28 cellular contexts compared by ENCODE assay signal in the genomic region with DNA sequence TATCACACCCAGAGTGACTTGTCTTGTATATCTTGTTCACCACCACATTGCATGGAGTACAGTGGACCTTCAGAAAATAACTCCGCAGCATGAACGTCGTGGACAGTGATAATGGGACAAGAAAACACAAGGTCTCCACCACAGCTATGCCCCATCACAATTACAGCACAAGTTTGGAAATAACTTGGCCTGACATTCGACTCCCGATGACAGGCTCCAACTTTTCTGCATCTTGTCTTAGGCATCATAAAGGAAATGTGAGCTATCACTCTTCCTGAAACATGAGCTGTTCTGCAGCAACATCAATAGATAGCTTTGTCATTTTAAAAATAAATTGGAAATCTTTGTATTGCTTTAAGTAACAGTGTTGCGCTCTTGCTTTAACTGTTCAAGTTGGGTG. TPM values are rescaled to one million over a fixed set of nuclear protein-coding genes. Genes with fewer than 3 reads are reported as not detected.
DNase-seq lines count a peak whose midpoint lies in the region; ATAC-seq, FAIRE-seq and TF ChIP-seq lines count a peak whose summit lies in the region.
"Had no signal": no experiment of that assay in that cellular context is flagged by ENCODE, and none has a peak within 500 bp of the region (broad histone marks: within the 10 kb centered on the region; RNA-seq: fewer than 3 reads in every experiment).

No MANE protein-coding gene starts in this region.

- TF ChIP-seq CTCF in A549 (IDR thresholded peaks at IDR 0.05) = no peak
- no peak for TF ChIP-seq CTCF in brain (conservative IDR thresholded peaks at IDR 0.05)

- no peak overlapping the region for H2AFZ ChIP-seq in Karpas-422 (ENCODE audit: low read length)
- H2AFZ ChIP-seq: parathyroid adenoma had no signal

- peaks cover 54% of the 10 kb centered on the region for H3K4me1 Mint-ChIP-seq in activated CD4-positive, alpha-beta T cell treated with anti-CD3 and anti-CD28 coated beads for 36 hours
- peaks cover 41% of the 10 kb centered on the region for H3K4me1 Mint-ChIP-seq in brain

- DNase-seq in activated CD4-positive, alpha-beta T cell treated with anti-CD3 and anti-CD28 coated beads for 36 hours = no peak
- DNase-seq in activated CD4-positive, alpha-beta T cell treated with anti-CD3 and anti-CD28 coated beads, Interleukin-2, amount 50 U/mL, for 4 hours = no peak
- no peak for DNase-seq in A549 (ENCODE audit: low read depth in 1 of 2, low spot score in 1 of 2)
- DNase-seq in Karpas-422 = no peak
- no peak for DNase-seq in posterior cingulate gyrus
- DNase-seq: AML-193; aorta; CD4-positive, alpha-beta memory T cell; colonic mucosa; effector CD4-positive, alpha-beta T cell; MV-4-11; NCI-H1436 treated with DMSO at 0.1 percent for 48 hours; NCI-H2081 treated with DMSO at 0.1 percent for 48 hours; NCI-H226; NCI-H526 treated with DMSO at 0.1 percent for 48 hours; NK-92 treated with Interleukin-12 subunit alpha and Interleukin-12 subunit beta, amount 100 ng/mL, for 24 hours; stimulated activated naive CD8-positive, alpha-beta T cell treated with anti-CD3 and anti-CD28 coated beads, Interleukin-15, Interleukin-2, amounts not matched to agents 100 U/mL and 50 U/mL, for 24 hours had no signal

- TF ChIP-seq EP300 in A549 (IDR thresholded peaks at IDR 0.05) = no peak

- peaks cover 2% of the 10 kb centered on the region; the same call in 1 of the 3 replicates for H3K9me3 ChIP-seq in A549
- no peaks in the 10 kb centered on the region for H3K9me3 ChIP-seq in Karpas-422 (ENCODE audit: low read length)
- H3K9me3 ChIP-seq: colonic mucosa, thoracic aorta, vagina had no signal

- H3K9me3 Mint-ChIP-seq in activated CD4-positive, alpha-beta T cell treated with anti-CD3 and anti-CD28 coated beads for 36 hours (ENCODE audit: low read depth) = no peaks in the 10 kb centered on the region
- peaks cover 0 to 9% (median 4%) of the 10 kb centered on the region in 5 experiments for H3K9me3 Mint-ChIP-seq in brain

- peaks cover 32% of the 10 kb centered on the region for H4K20me1 ChIP-seq in Karpas-422 (ENCODE audit: insufficient read depth, low read depth, low read length)

- POLR2A ChIA-PET in activated CD4-positive, alpha-beta T cell treated with anti-CD3 and anti-CD28 coated beads for 36 hours (lab: Charles Lee) = no interaction called here
- POLR2A ChIA-PET in A549 (lab: Yijun Ruan, JAX) = no interaction called here

- peaks cover 37% of the 10 kb centered on the region for H3K36me3 ChIP-seq in Karpas-422 (ENCODE audit: insufficient read depth, low read length)
- H3K36me3 ChIP-seq: colonic mucosa, thoracic aorta had no signal

- H3K27me3 ChIP-seq in Karpas-422 (ENCODE audit: low read length) = no peaks in the 10 kb centered on the region
- H3K27me3 ChIP-seq: cardiac muscle cell, colonic mucosa, vagina had no signal

- no peaks in the 10 kb centered on the region for H3K27me3 Mint-ChIP-seq in activated CD4-positive, alpha-beta T cell treated with anti-CD3 and anti-CD28 coated beads for 36 hours
- peaks cover 10% of the 10 kb centered on the region for H3K27me3 Mint-ChIP-seq in brain
- H3K27me3 Mint-ChIP-seq: CD4-positive, alpha-beta memory T cell had no signal

- peak overlapping the region; percentile 94 for H3K4me3 Mint-ChIP-seq in activated CD4-positive, alpha-beta T cell treated with anti-CD3 and anti-CD28 coated beads for 36 hours
- H3K4me3 Mint-ChIP-seq in brain = peak overlapping the region in 3 of 5 experiments; percentile 29 to 97 (median 97)

- CTCF ChIA-PET in activated CD4-positive, alpha-beta T cell treated with anti-CD3 and anti-CD28 coated beads for 36 hours (lab: Charles Lee) = interaction anchor here (0.7 to 1.5 kb wide), 4 partner anchors 14 to 403 kb away, joined by 3 to 5 read pairs (median 3); no protein-coding TSS in a partner anchor
- CTCF ChIA-PET in A549 (lab: Yijun Ruan, JAX) = no interaction called here

- 78% methylated on average over 6 of the region's 6 CpGs for WGBS in A549 (ENCODE audit: missing lambda C conversion rate)

- no peak for ATAC-seq in activated CD4-positive, alpha-beta T cell treated with anti-CD3 and anti-CD28 coated beads for 36 hours
- ATAC-seq in A549 (no peak), HG02970 (IDR thresholded peaks at IDR 0.05; ENCODE audit: low FRiP score, unreplicated experiment) (no peak), GM19452 (IDR thresholded peaks at IDR 0.05; ENCODE audit: unreplicated experiment) (no peak)
- ATAC-seq: left lobe of liver; stimulated activated naive CD8-positive, alpha-beta T cell treated with anti-CD3 and anti-CD28 coated beads, Interleukin-15, Interleukin-2, amounts not matched to agents 100 U/mL and 50 U/mL, for 24 hours had no signal

- H3K4me1 ChIP-seq in A549 = peaks cover 24% of the 10 kb centered on the region; the same call in 2 of the 3 replicates
- H3K4me1 ChIP-seq in Karpas-422 (ENCODE audit: low read length) = peaks cover 44% of the 10 kb centered on the region

- no peak overlapping the region for H3K9ac ChIP-seq in Karpas-422 (ENCODE audit: low read length)
- H3K9ac ChIP-seq: parathyroid adenoma had no signal

- no peak overlapping the region for H3K27ac ChIP-seq in A549
- H3K27ac ChIP-seq in Karpas-422 (ENCODE audit: low read length) = no peak overlapping the region
- H3K27ac ChIP-seq: cardiac muscle cell, colonic mucosa, parathyroid adenoma, SK-N-MC, thoracic aorta, vagina had no signal

- intact Hi-C loops in activated CD4-positive, alpha-beta T cell treated with anti-CD3 and anti-CD28 coated beads for 36 hours (cut with DNase I, micrococcal nuclease) = loop anchor here in 1 of 2 experiments (5.0 kb wide), 1 partner anchor 65 kb away; no protein-coding TSS in a partner anchor
- intact Hi-C loops in posterior cingulate gyrus (cut with DNase I) = loop anchor here (10.0 kb wide), 1 partner anchor 63 kb away; no protein-coding TSS in a partner anchor

- peaks cover 78% of the 10 kb centered on the region for H3K79me2 ChIP-seq in Karpas-422 (ENCODE audit: low read length)

- H3K9me2 ChIP-seq in Karpas-422 (replicated peaks; ENCODE audit: insufficient read depth, low read length) = no peaks in the 10 kb centered on the region

- H3K4me3 ChIP-seq in A549 (no peak overlapping the region), Karpas-422 (ENCODE audit: low read length) (no peak overlapping the region)
- H3K4me3 ChIP-seq: cardiac muscle cell, colonic mucosa, SK-N-MC, smooth muscle cell, thoracic aorta, vagina had no signal

- peak overlapping the region; percentile 92 for H3K27ac Mint-ChIP-seq in activated CD4-positive, alpha-beta T cell treated with anti-CD3 and anti-CD28 coated beads for 36 hours
- no peak overlapping the region for H3K27ac Mint-ChIP-seq in brain

- no peak for TF ChIP-seq RAD21 in A549 (conservative IDR thresholded peaks at IDR 0.05 in 1 of 2, IDR thresholded peaks at IDR 0.05 in 1 of 2)

- peaks cover 63% of the 10 kb centered on the region for H3K36me3 Mint-ChIP-seq in activated CD4-positive, alpha-beta T cell treated with anti-CD3 and anti-CD28 coated beads for 36 hours (ENCODE audit: low read depth)
- H3K36me3 Mint-ChIP-seq in brain = peaks cover 56% of the 10 kb centered on the region

- FAIRE-seq in A549 (lab: Jason Lieb, UNC) = no peak
- FAIRE-seq: GM12891 had no signal

- no peak for TF ChIP-seq POLR2A in A549 (IDR thresholded peaks at IDR 0.05; ENCODE audit: low read length)

- H3K4me2 ChIP-seq in A549 = peak overlapping the region; percentile 72; the same call in 1 of the 3 replicates
- peak overlapping the region; percentile 82 for H3K4me2 ChIP-seq in Karpas-422 (ENCODE audit: low read depth, low read length, poor library complexity, severe bottlenecking)
- H3K4me2 ChIP-seq: smooth muscle cell had no signal

TF ChIP-seq in A549, 52 proteins besides CTCF, POLR2A, EP300 and RAD21 (continues in another document):
- TF ChIP-seq MAZ (IDR thresholded peaks at IDR 0.05; ENCODE audit: borderline replicate concordance, low read depth, low read length) (no peak), RNF2 (IDR thresholded peaks at IDR 0.05; ENCODE audit: borderline replicate concordance, low read depth) (no peak), SMC3 (IDR thresholded peaks at IDR 0.05) (no peak), EHMT2 (IDR thresholded peaks at IDR 0.05; ENCODE audit: low read depth) (no peak)

RNA-seq across cellular contexts. Expression of a gene that starts 2.9 kb away (rescaled TPM):
- 10 to 100 TPM; 64.0 to 66.7 TPM for total RNA-seq in activated CD4-positive, alpha-beta T cell treated with anti-CD3 and anti-CD28 coated beads for 36 hours
- polyA plus RNA-seq in A549 (2011; rRNA removed) (25.4 and 32.5 TPM in 2 replicates), A549 (2017; fragmentation: RNase III; extraction: RNeasy Plus Mini Kit Qiagen cat#74134 plus additional on column Dnase treatment) (31.4 to 32.5 TPM (median 32.4 TPM) in 3 replicates), brain (ENCODE audit: insufficient read depth, low read depth, low replicate concordance) (22.9 TPM)
- polyA plus RNA-seq in A549 (2012; cell fraction: cytosol; rRNA removed) = 14.6 and 17.7 TPM in 2 replicates
- 20.2 and 22.5 TPM in 2 replicates for polyA plus RNA-seq in A549 (2012; cell fraction: nucleus; rRNA removed)
- 23.1 and 26.2 TPM in 2 replicates for polyA minus RNA-seq in A549 (2011; rRNA and poly(A)+ RNA removed)
- 30.6 and 34.5 TPM in 2 replicates for total RNA-seq in Karpas-422 (2014; rRNA removed; shearing (Covaris generic); ENCODE audit: low replicate concordance)

RNA-seq across cellular contexts. Expression of a gene that starts 3.0 kb away (rescaled TPM):
- total RNA-seq in activated CD4-positive, alpha-beta T cell treated with anti-CD3 and anti-CD28 coated beads for 36 hours = 1 to 10 TPM; 1.5 to 1.6 TPM
- polyA plus RNA-seq in A549 (2011; rRNA removed) (2.7 and 3.1 TPM in 2 replicates), A549 (2017; fragmentation: RNase III; extraction: RNeasy Plus Mini Kit Qiagen cat#74134 plus additional on column Dnase treatment) (1.7 to 2.3 TPM (median 1.7 TPM) in 3 replicates), brain (ENCODE audit: insufficient read depth, low read depth, low replicate concordance) (1.8 TPM)
- polyA plus RNA-seq in A549 (2012; cell fraction: cytosol; rRNA removed) = 1.5 and 1.6 TPM in 2 replicates
- 0.82 and 1.1 TPM in 2 replicates for polyA plus RNA-seq in A549 (2012; cell fraction: nucleus; rRNA removed)
- 2.0 and 2.1 TPM in 2 replicates for polyA minus RNA-seq in A549 (2011; rRNA and poly(A)+ RNA removed)
- total RNA-seq in Karpas-422 (2014; rRNA removed; shearing (Covaris generic); ENCODE audit: low replicate concordance) = 0.67 and 0.76 TPM in 2 replicates
- polyA plus RNA-seq: aorta had no signal

RNA-seq across cellular contexts. Expression of a gene that starts 56.6 kb away (rescaled TPM):
- total RNA-seq in activated CD4-positive, alpha-beta T cell treated with anti-CD3 and anti-CD28 coated beads for 36 hours = 100 to 1,000 TPM in 1 of 2 experiments, 10 to 100 TPM in 1; 96.9 to 117 TPM
- 252 and 292 TPM in 2 replicates for polyA plus RNA-seq in A549 (2011; rRNA removed)
- polyA plus RNA-seq in A549 (2012; cell fraction: cytosol; rRNA removed) = 331 and 370 TPM in 2 replicates
- polyA plus RNA-seq in A549 (2012; cell fraction: nucleus; rRNA removed) = 322 and 326 TPM in 2 replicates
- 189 to 220 TPM (median 214 TPM) in 3 replicates for polyA plus RNA-seq in A549 (2017; fragmentation: RNase III; extraction: RNeasy Plus Mini Kit Qiagen cat#74134 plus additional on column Dnase treatment)
- 336 and 363 TPM in 2 replicates for polyA minus RNA-seq in A549 (2011; rRNA and poly(A)+ RNA removed)
- 44.7 and 86.5 TPM in 2 replicates for total RNA-seq in Karpas-422 (2014; rRNA removed; shearing (Covaris generic); ENCODE audit: low replicate concordance)
- 83.2 TPM for polyA plus RNA-seq in brain (ENCODE audit: insufficient read depth, low read depth, low replicate concordance)
